Comparison of ENCODE assay signal across 10 cellular contexts in genomic region chr1:115837762-115838421, GRCh38. TPM values are rescaled to one million over a fixed set of nuclear protein-coding genes. Genes with fewer than 3 reads are reported as not detected.
A peak's percentile ranks its signal among the peaks of the same experiment; 100 is the strongest.
DNase-seq lines count a peak whose midpoint lies in the region; ATAC-seq lines count a peak whose summit lies in the region.
"Had no signal": no experiment of that assay in that cellular context is flagged by ENCODE, and none has a peak within 500 bp of the region (broad histone marks: within the 10 kb centered on the region; RNA-seq: fewer than 3 reads in every experiment).

No MANE protein-coding gene starts in this region.

- H3K4me1 ChIP-seq in iPS-15b (ENCODE audit: control insufficient read depth, insufficient read depth, low read length) (peaks cover 4% of the 10 kb centered on the region), skeletal muscle satellite cell (ENCODE audit: control insufficient read depth, insufficient read depth, low read length) (peaks cover 19% of the 10 kb centered on the region), SJCRH30 (no peaks in the 10 kb centered on the region)

- H3K9ac ChIP-seq in iPS-15b (ENCODE audit: low read depth, low read length) (peak overlapping the region; percentile 72), skeletal muscle satellite cell (ENCODE audit: low read depth, low read length) (no peak overlapping the region)

- no peak overlapping the region for H3K27ac Mint-ChIP-seq in T-helper 17 cell
- H3K27ac Mint-ChIP-seq: activated B cell treated with CpG ODN at 0.5 μM for 24 hours had no signal

- peak overlapping the region; percentile 62 for H3K4me3 Mint-ChIP-seq in T-helper 17 cell
- H3K4me3 Mint-ChIP-seq: activated B cell treated with CpG ODN at 0.5 μM for 24 hours had no signal

- peak; percentile 20 to 88 (median 86) for DNase-seq in NCI-H1417 (lab: John Stamatoyannopoulos, UW)
- DNase-seq in NCI-H1417 treated with DMSO at 0.1 percent for 48 hours (lab: John Stamatoyannopoulos, UW): no peak
- no peak for DNase-seq in T-helper 17 cell
- no peak for DNase-seq in SJCRH30
- DNase-seq in HK-2 (ENCODE audit: unreplicated experiment): no peak
- no peak for DNase-seq in AG08395 (ENCODE audit: low spot score)
- DNase-seq: activated B cell treated with CpG ODN at 0.5 μM for 24 hours, NCI-H2029 had no signal

- H3K36me3 ChIP-seq in iPS-15b (ENCODE audit: control insufficient read depth, insufficient read depth, low read length) (no peaks in the 10 kb centered on the region), skeletal muscle satellite cell (ENCODE audit: insufficient read depth, low read length) (no peaks in the 10 kb centered on the region), SJCRH30 (no peaks in the 10 kb centered on the region)

- no peak overlapping the region for H3K27ac ChIP-seq in SJCRH30

- H3K4me2 ChIP-seq in skeletal muscle satellite cell (ENCODE audit: low read length): peak overlapping the region; percentile 84

- ATAC-seq in T-helper 17 cell: no peak

- peaks cover 5% of the 10 kb centered on the region for H3K36me3 Mint-ChIP-seq in T-helper 17 cell (ENCODE audit: low read depth)

- peak overlapping the region; percentile 67 for H3K4me3 ChIP-seq in iPS-15b (ENCODE audit: low read depth, low read length)
- H3K4me3 ChIP-seq in skeletal muscle satellite cell (ENCODE audit: low read length): peak overlapping the region; percentile 65
- no peak overlapping the region for H3K4me3 ChIP-seq in SJCRH30

- H3K9me3 ChIP-seq in T-helper 17 cell (ENCODE audit: control insufficient read depth, low read length, poor library complexity, severe bottlenecking) (no peaks in the 10 kb centered on the region), iPS-15b (ENCODE audit: control insufficient read depth, insufficient read depth, low read length) (no peaks in the 10 kb centered on the region), skeletal muscle satellite cell (replicated peaks; ENCODE audit: low read length) (no peaks in the 10 kb centered on the region), SJCRH30 (replicated peaks) (no peaks in the 10 kb centered on the region)

- H3K4me1 Mint-ChIP-seq in T-helper 17 cell: peaks cover 7% of the 10 kb centered on the region

- peaks cover 56% of the 10 kb centered on the region for H3K27me3 ChIP-seq in iPS-15b (ENCODE audit: control insufficient read depth, insufficient read depth, low read length)
- H3K27me3 ChIP-seq in skeletal muscle satellite cell (ENCODE audit: control insufficient read depth, insufficient read depth, low read length): peaks cover 83% of the 10 kb centered on the region
- no peaks in the 10 kb centered on the region for H3K27me3 ChIP-seq in SJCRH30

- H3K27me3 Mint-ChIP-seq in T-helper 17 cell: peaks cover 86% of the 10 kb centered on the region

RNA-seq across cellular contexts. Expression of gene NHLH2, which starts 3.0 kb away (rescaled TPM):
- not detected for total RNA-seq in T-helper 17 cell
- total RNA-seq in skeletal muscle satellite cell (2012; rRNA removed): 0.22 TPM in 1 of 2 replicates, not detected in the other
- not detected in 2 replicates for total RNA-seq in SJCRH30 (2014; rRNA removed; shearing (Covaris generic))
- total RNA-seq: activated B cell treated with CpG ODN at 0.5 μM for 24 hours had no signal

Comparison
In these comparisons a context has a peak if more than half of its experiments do, and no peak if none do; other contexts are left out.
1. DNase-seq: peak in NCI-H1417 (3 of 3); none in NCI-H1417 treated with DMSO at 0.1 percent for 48 hours (single experiment), T-helper 17 cell (0 of 3), SJCRH30 (0 of 2), HK-2 (single experiment) and AG08395 (single experiment).